8 cellular contexts compared by ENCODE assay signal in the genomic region with DNA sequence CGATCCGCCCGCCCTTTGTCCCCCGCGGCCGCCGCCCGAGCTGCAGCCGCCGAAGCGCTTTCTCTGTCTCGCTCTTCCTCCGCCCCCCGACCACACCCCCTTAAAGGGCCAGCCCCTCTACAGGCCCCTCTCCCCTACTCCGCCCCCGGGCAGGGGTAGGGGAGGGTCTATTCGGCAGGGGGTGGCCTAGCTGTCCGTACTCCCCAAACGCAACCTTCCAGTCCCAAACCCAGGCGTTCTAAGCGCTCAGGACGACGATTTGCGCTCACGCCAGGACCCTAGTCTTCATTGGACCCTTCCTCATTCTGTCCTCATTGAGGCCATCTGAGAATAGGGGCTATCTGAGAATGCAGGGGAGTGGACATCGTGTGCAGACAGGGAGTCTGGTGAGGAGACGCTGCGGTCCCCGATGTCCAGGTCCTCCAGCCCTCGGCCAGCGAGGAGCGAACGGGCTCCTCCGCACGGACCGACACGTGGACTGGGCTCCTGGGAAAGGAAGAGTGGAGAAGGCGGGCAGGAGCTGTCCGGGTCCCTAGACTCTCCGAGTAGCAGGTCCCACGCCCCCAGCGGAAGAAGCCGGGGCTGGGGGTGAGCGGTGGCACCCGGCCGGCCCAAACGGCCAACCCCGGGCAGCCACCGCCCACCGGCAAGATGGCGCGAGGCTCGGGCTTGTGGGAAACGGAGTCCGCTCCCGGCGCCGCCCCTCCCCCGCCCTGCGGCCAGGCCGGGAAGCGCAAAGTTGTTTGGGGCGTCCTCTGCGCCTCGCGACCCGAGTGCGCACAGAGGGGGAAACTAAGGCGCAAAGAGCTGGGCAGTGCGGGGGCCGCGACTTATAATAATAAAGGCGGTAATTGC. TPM values are rescaled to one million over a fixed set of nuclear protein-coding genes. Genes with fewer than 3 reads are reported as not detected.
DNase-seq lines count a peak whose midpoint lies in the region; ATAC-seq, FAIRE-seq and TF ChIP-seq lines count a peak whose summit lies in the region.

A gene with protein sequence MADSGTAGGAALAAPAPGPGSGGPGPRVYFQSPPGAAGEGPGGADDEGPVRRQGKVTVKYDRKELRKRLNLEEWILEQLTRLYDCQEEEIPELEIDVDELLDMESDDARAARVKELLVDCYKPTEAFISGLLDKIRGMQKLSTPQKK (minus strand): TSS at position 70 of the 855 bp plus-strand sequence. CDS start 270 bp downstream, outside the sequence.

- ATAC-seq in effector memory CD8-positive, alpha-beta T cell (replicated peaks), result peak; percentile 57
- no peak for ATAC-seq in HG03439 (IDR thresholded peaks at IDR 0.05; ENCODE audit: unreplicated experiment)

- peaks cover 14% of the 10 kb centered on the region for H3K36me3 Mint-ChIP-seq in effector memory CD8-positive, alpha-beta T cell (ENCODE audit: insufficient read depth)

- TF ChIP-seq POLR2A in GM12892 (IDR thresholded peaks at IDR 0.05; ENCODE audit: low read depth, low read length), result no peak

- POLR2A ChIA-PET in activated CD8-positive, alpha-beta memory T cell treated with anti-CD3 and anti-CD28 coated beads for 36 hours (lab: Charles Lee), result interaction anchor here (0.6 to 2.7 kb wide), 7 partner anchors 23 to 93 kb away, joined by 3 to 18 read pairs (median 3); partner anchors contain the start of genes CCDC88B, ESRRA, STIP1 and TRMT112

- DNase-seq in GM12892 (ENCODE audit: insufficient read length) (peak; percentile 91), HT1080 (ENCODE audit: low read depth) (peak; percentile 90), NOMO-1 treated with dmso at 0.1 percent for 144 hours (lab: John Stamatoyannopoulos, UW; ENCODE audit: unreplicated experiment) (peak; percentile 84), lung microvascular endothelial cell (ENCODE audit: low read depth in 2 of 2) (peak; percentile 84 to 88)
- DNase-seq in effector memory CD8-positive, alpha-beta T cell, result peak; percentile 64 to 72 (median 68)
- DNase-seq in stimulated activated CD4-positive, alpha-beta T cell treated with anti-CD3 and anti-CD28 coated beads, TNF-alpha, amount 100 ng/mL, for 24 hours (ENCODE audit: low read depth in 3 of 3), result peak; percentile 68 to 86 (median 71)

- peaks cover 28 to 37% of the 10 kb centered on the region in 2 donors for H3K4me1 Mint-ChIP-seq in effector memory CD8-positive, alpha-beta T cell (ENCODE audit: low read depth in 2 of 2)

- H3K27ac Mint-ChIP-seq in effector memory CD8-positive, alpha-beta T cell, result peak within 1 kb of the TSS; percentile 90 to 96

- no peaks in the 10 kb centered on the region for H3K27me3 Mint-ChIP-seq in effector memory CD8-positive, alpha-beta T cell

- FAIRE-seq in GM12892 (lab: Jason Lieb, UNC), result peak; percentile 60

- peak within 1 kb of the TSS; percentile 87 to 89 for H3K4me3 Mint-ChIP-seq in effector memory CD8-positive, alpha-beta T cell

- no peaks in the 10 kb centered on the region for H3K9me3 Mint-ChIP-seq in effector memory CD8-positive, alpha-beta T cell

- CTCF ChIA-PET in activated CD8-positive, alpha-beta memory T cell treated with anti-CD3 and anti-CD28 coated beads for 36 hours (lab: Charles Lee), result interaction anchor here (0.8 to 2.9 kb wide), 7 partner anchors 9 to 54 kb away, joined by 4 to 16 read pairs (median 6); partner anchors contain the start of genes CATSPERZ and FERMT3

RNA-seq across cellular contexts. Expression of the gene that starts here (rescaled TPM):
- 121 TPM for polyA plus RNA-seq in GM12892 (2012; ENCODE audit: missing spikeins)
- total RNA-seq in HT1080 (2014; rRNA removed; shearing (Covaris generic)), result 614 and 695 TPM in 2 replicates
- polyA plus RNA-seq in HT1080 (2015; cell fraction: cytosol; rRNA removed), result 327 and 467 TPM in 2 replicates
- polyA plus RNA-seq in HT1080 (2015; cell fraction: nucleus; rRNA removed), result 144 and 150 TPM in 2 replicates
- total RNA-seq in activated CD8-positive, alpha-beta memory T cell treated with anti-CD3 and anti-CD28 coated beads for 36 hours, result 100 to 1,000 TPM; 376 to 377 TPM
- total RNA-seq in lung microvascular endothelial cell, result 153 and 159 TPM in 2 replicates
